ENCODE assay signal across 8 cellular contexts in the genomic region with DNA sequence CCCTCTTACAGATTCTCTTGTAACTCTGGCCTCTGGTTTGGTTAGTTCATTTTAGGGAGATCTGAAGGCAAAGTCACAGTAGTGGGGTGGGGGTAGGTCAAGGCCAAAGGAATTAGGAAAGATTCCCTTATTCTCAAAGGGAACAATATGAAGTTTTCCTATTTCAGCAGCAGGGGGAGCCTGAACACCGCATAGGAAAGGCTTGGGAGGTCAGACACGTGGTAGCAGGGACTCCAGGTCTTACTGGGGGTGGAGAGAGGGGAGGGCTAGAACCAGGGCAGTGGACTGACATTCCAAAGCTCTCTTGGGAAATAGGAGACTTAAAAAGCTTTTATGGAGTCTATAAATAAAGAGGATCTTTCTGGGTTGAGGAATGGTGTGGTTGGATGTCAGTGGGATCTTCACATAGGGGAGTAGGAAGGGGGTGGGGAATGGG. TPM values are rescaled to one million over a fixed set of nuclear protein-coding genes. Genes with fewer than 3 reads are reported as not detected.
DNase-seq lines count a peak whose midpoint lies in the region; ATAC-seq and TF ChIP-seq lines count a peak whose summit lies in the region.

No MANE protein-coding gene starts in this region.

- H3K4me3 Mint-ChIP-seq in activated CD8-positive, alpha-beta T cell treated with anti-CD3 and anti-CD28 coated beads for 36 hours: peak overlapping the region; percentile 89

- H3K9me3 ChIP-seq in BLaER1 (no peaks in the 10 kb centered on the region), endocrine pancreas (ENCODE audit: control insufficient read depth, low read length) (no peaks in the 10 kb centered on the region)

- H3K36me3 ChIP-seq in BLaER1: peaks cover 24% of the 10 kb centered on the region
- peaks cover 3% of the 10 kb centered on the region for H3K36me3 ChIP-seq in endocrine pancreas (ENCODE audit: control insufficient read depth, insufficient read depth, low read length)

- peaks cover 9% of the 10 kb centered on the region; the same call in 1 of the 2 replicates for H4K20me1 ChIP-seq in BLaER1

- peak; percentile 76 for DNase-seq in HK-2 (ENCODE audit: unreplicated experiment)
- DNase-seq in NCI-H748 treated with DMSO at 0.1 percent for 48 hours (lab: John Stamatoyannopoulos, UW): peak; percentile 67
- peak; percentile 64 for DNase-seq in activated CD8-positive, alpha-beta T cell treated with anti-CD3 and anti-CD28 coated beads for 36 hours
- DNase-seq in lung microvascular endothelial cell (ENCODE audit: low read depth in 2 of 2): peak; percentile 93 to 94
- peak; percentile 28 to 44 for DNase-seq in stimulated activated CD8-positive, alpha-beta memory T cell treated with anti-CD3 and anti-CD28 coated beads, Interleukin-2, amount 100 ng/mL, for 48 hours (ENCODE audit: low read depth in 2 of 2)

- no peaks in the 10 kb centered on the region for H3K27me3 ChIP-seq in BLaER1
- no peaks in the 10 kb centered on the region for H3K27me3 ChIP-seq in endocrine pancreas (ENCODE audit: control insufficient read depth, insufficient read depth, low read length)

- TF ChIP-seq CTCF in activated CD8-positive, alpha-beta T cell treated with anti-CD3 and anti-CD28 coated beads for 36 hours (IDR thresholded peaks at IDR 0.05): peak; percentile 81

- no peaks in the 10 kb centered on the region for H3K9me3 Mint-ChIP-seq in activated CD8-positive, alpha-beta T cell treated with anti-CD3 and anti-CD28 coated beads for 36 hours

- no peak for ATAC-seq in activated CD8-positive, alpha-beta T cell treated with anti-CD3 and anti-CD28 coated beads for 36 hours
- no peak for ATAC-seq in GM18870 (IDR thresholded peaks at IDR 0.05; ENCODE audit: unreplicated experiment)

- peak overlapping the region; percentile 74; the same call in 1 of the 2 replicates for H3K27ac ChIP-seq in BLaER1

- intact Hi-C loops in activated CD8-positive, alpha-beta T cell treated with anti-CD3 and anti-CD28 coated beads for 36 hours (cut with micrococcal nuclease): loop anchor here (2.0 to 5.0 kb wide), 4 partner anchors 33 to 103 kb away; a partner anchor contains a TSS

- peak overlapping the region; percentile 78 for H3K4me3 ChIP-seq in BLaER1
- H3K4me3 ChIP-seq in endocrine pancreas (ENCODE audit: control insufficient read depth, insufficient read depth, low read length): peak overlapping the region; percentile 56

- CTCF ChIA-PET in activated CD8-positive, alpha-beta T cell treated with anti-CD3 and anti-CD28 coated beads for 36 hours (lab: Charles Lee): interaction anchor here (0.5 to 5.3 kb wide), 28 partner anchors 9 to 395 kb away, joined by 3 to 91 read pairs (median 5); a partner anchor contains a TSS

- POLR2A ChIA-PET in activated CD8-positive, alpha-beta T cell treated with anti-CD3 and anti-CD28 coated beads for 36 hours (lab: Charles Lee): interaction anchor here (0.5 to 5.9 kb wide), 15 partner anchors 9 to 369 kb away, joined by 3 to 162 read pairs (median 7); a partner anchor contains a TSS

- peak overlapping the region; percentile 93 for H3K4me2 ChIP-seq in BLaER1

- H3K9ac ChIP-seq in BLaER1: peak overlapping the region; percentile 81
- H3K9ac ChIP-seq in endocrine pancreas (ENCODE audit: control insufficient read depth, insufficient read depth, low read length): peak overlapping the region; percentile 62

- peaks cover 23% of the 10 kb centered on the region for H3K4me1 Mint-ChIP-seq in activated CD8-positive, alpha-beta T cell treated with anti-CD3 and anti-CD28 coated beads for 36 hours (ENCODE audit: low read depth)

- no peaks in the 10 kb centered on the region for H3K27me3 Mint-ChIP-seq in activated CD8-positive, alpha-beta T cell treated with anti-CD3 and anti-CD28 coated beads for 36 hours

- peaks cover 25% of the 10 kb centered on the region for H3K4me1 ChIP-seq in BLaER1
- peaks cover 13% of the 10 kb centered on the region for H3K4me1 ChIP-seq in endocrine pancreas (ENCODE audit: control insufficient read depth, insufficient read depth, low read length)

- peaks cover 34% of the 10 kb centered on the region for H3K36me3 Mint-ChIP-seq in activated CD8-positive, alpha-beta T cell treated with anti-CD3 and anti-CD28 coated beads for 36 hours (ENCODE audit: low read depth)

- H3K27ac Mint-ChIP-seq in activated CD8-positive, alpha-beta T cell treated with anti-CD3 and anti-CD28 coated beads for 36 hours: peak overlapping the region; percentile 100

RNA-seq across cellular contexts. Expression of a gene that starts 1.3 kb away (rescaled TPM):
- total RNA-seq in activated CD8-positive, alpha-beta T cell treated with anti-CD3 and anti-CD28 coated beads for 36 hours: 1 to 10 TPM; 6.8 to 7.2 TPM
- total RNA-seq in lung microvascular endothelial cell: 2.6 and 5.0 TPM in 2 replicates

RNA-seq across cellular contexts. Expression of a gene that starts 2.9 kb away (rescaled TPM):
- total RNA-seq in activated CD8-positive, alpha-beta T cell treated with anti-CD3 and anti-CD28 coated beads for 36 hours: 1,000 to 10,000 TPM; 5,401 to 5,452 TPM
- 2,546 and 2,559 TPM in 2 replicates for total RNA-seq in lung microvascular endothelial cell

RNA-seq across cellular contexts. Expression of a gene that starts 8.7 kb away (rescaled TPM):
- total RNA-seq in activated CD8-positive, alpha-beta T cell treated with anti-CD3 and anti-CD28 coated beads for 36 hours: 100 to 1,000 TPM; 154 to 160 TPM
- 270 and 326 TPM in 2 replicates for total RNA-seq in lung microvascular endothelial cell

RNA-seq across cellular contexts. Expression of a gene that starts 15.0 kb away (rescaled TPM):
- total RNA-seq in activated CD8-positive, alpha-beta T cell treated with anti-CD3 and anti-CD28 coated beads for 36 hours: 100 to 1,000 TPM; 447 to 455 TPM
- total RNA-seq in lung microvascular endothelial cell: 80.8 and 102 TPM in 2 replicates

RNA-seq across cellular contexts. Expression of a gene that starts 33.0 kb away (rescaled TPM):
- 10 to 100 TPM; 60.3 to 66.9 TPM for total RNA-seq in activated CD8-positive, alpha-beta T cell treated with anti-CD3 and anti-CD28 coated beads for 36 hours
- 63.6 and 75.0 TPM in 2 replicates for total RNA-seq in lung microvascular endothelial cell

Comparison
In these comparisons a context has a peak if more than half of its experiments do, and no peak if none do; other contexts are left out.
1. DNase-seq: peak in every context shown above with its lines; median percentile 94 in lung microvascular endothelial cell; 76 in HK-2; 67 in NCI-H748 treated with DMSO at 0.1 percent for 48 hours; 64 in activated CD8-positive, alpha-beta T cell treated with anti-CD3 and anti-CD28 coated beads for 36 hours; 36 in stimulated activated CD8-positive, alpha-beta memory T cell treated with anti-CD3 and anti-CD28 coated beads, Interleukin-2, amount 100 ng/mL, for 48 hours.